ENCODE assay signal across 1 cellular context in genomic region chr2:101983928-101984327, GRCh38.
TF ChIP-seq lines count a peak whose summit lies in the region.

No MANE protein-coding gene starts in this region.

TF ChIP-seq in HEK293, 187 proteins besides CTCF, POLR2A, EP300 and RAD21 (continued from another document):
- no peak for TF ChIP-seq ZNF280D (tag by site-specific recombination; IDR thresholded peaks at IDR 0.05)
